14 cellular contexts compared by ENCODE assay signal in the genomic region with DNA sequence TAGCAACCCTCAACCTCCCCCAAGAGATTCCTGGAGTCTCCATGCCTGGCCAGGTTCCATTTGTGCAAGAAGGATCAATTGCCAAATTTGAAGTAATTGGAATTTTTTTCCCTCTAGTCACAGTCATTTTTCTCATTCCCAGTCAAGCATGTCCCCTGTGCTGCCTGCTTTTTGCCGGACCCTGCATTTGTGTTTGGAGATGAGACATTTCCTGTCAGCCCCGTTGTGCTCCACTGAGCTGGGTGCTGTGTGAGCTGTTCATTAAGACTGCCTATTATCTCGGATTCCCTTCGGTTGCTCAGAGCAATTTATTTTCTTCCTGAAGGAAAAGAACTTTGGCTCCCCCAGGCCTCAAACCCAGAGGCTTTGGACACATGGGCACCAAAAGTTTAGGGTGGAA.
DNase-seq lines count a peak whose midpoint lies in the region; ATAC-seq and TF ChIP-seq lines count a peak whose summit lies in the region.
"Had no signal": no experiment of that assay in that cellular context is flagged by ENCODE, and none has a peak within 500 bp of the region (broad histone marks: within the 10 kb centered on the region; RNA-seq: fewer than 3 reads in every experiment).

No MANE protein-coding gene starts in this region.

- H4K20me1 ChIP-seq in neural progenitor cell (ENCODE audit: low read depth): peaks cover 7% of the 10 kb centered on the region

- H3K9ac ChIP-seq in neural progenitor cell: no peak overlapping the region
- H3K9ac ChIP-seq: KMS-11 had no signal

- peak; percentile 52 for DNase-seq in GM04503 (ENCODE audit: low read depth)
- peak; percentile 85 for DNase-seq in HK-2 (ENCODE audit: unreplicated experiment)
- no peak for DNase-seq in neural progenitor cell (ENCODE audit: low spot score)
- DNase-seq in CD4-positive, alpha-beta T cell: no peak
- DNase-seq in WERI-Rb-1: no peak
- no peak for DNase-seq in NCI-H1417 (lab: John Stamatoyannopoulos, UW)
- DNase-seq: activated CD4-positive, alpha-beta T cell treated with anti-CD3 and anti-CD28 coated beads, Interleukin-2, amount 10 ng/mL, durations not matched to agents 24 days and 14 days; Caco-2; NCI-H526; upper lobe of left lung had no signal

- TF ChIP-seq CTCF in brain (conservative IDR thresholded peaks at IDR 0.05) (no peak), neural progenitor cell (IDR thresholded peaks at IDR 0.05) (no peak), WERI-Rb-1 (IDR thresholded peaks at IDR 0.05; ENCODE audit: low read depth, low read length) (no peak)
- no peak for TF ChIP-seq CTCF in CD4-positive, alpha-beta T cell (IDR thresholded peaks at IDR 0.05)

- H2AFZ ChIP-seq in neural progenitor cell (replicated peaks): no peak overlapping the region

- H3K4me1 ChIP-seq in neural progenitor cell: peaks cover 13% of the 10 kb centered on the region
- H3K4me1 ChIP-seq: Caco-2, upper lobe of left lung had no signal

- H3K27me3 ChIP-seq in neural progenitor cell: no peaks in the 10 kb centered on the region
- peaks cover 5% of the 10 kb centered on the region for H3K27me3 ChIP-seq in CD4-positive, alpha-beta T cell (ENCODE audit: control insufficient read depth, insufficient read depth, low read length)
- no peaks in the 10 kb centered on the region for H3K27me3 ChIP-seq in WERI-Rb-1 (ENCODE audit: insufficient read depth, low read depth, severe bottlenecking)
- H3K27me3 ChIP-seq: upper lobe of left lung had no signal

- no peak overlapping the region for H3K4me3 Mint-ChIP-seq in brain
- H3K4me3 Mint-ChIP-seq in neural progenitor cell: no peak overlapping the region
- H3K4me3 Mint-ChIP-seq in CD4-positive, alpha-beta T cell: no peak overlapping the region
- H3K4me3 Mint-ChIP-seq: activated CD4-positive, alpha-beta T cell treated with anti-CD3 and anti-CD28 coated beads, Interleukin-2, amount 10 ng/mL, durations not matched to agents 24 days and 14 days; dendritic cell treated with granulocyte-macrophage colony-stimulating factor and Interleukin-4, amounts not matched to agents 40 ng/mL and 50 ng/mL, for 4 days had no signal

- intact Hi-C loops in CD4-positive, alpha-beta T cell (cut with DNase I, micrococcal nuclease): no loop called here

- no peak for ATAC-seq in CD4-positive, alpha-beta T cell (ENCODE audit: poor library complexity)
- no peak for ATAC-seq in HG03521 (IDR thresholded peaks at IDR 0.05; ENCODE audit: unreplicated experiment)

- H3K9me3 ChIP-seq in neural progenitor cell (ENCODE audit: low read depth) (no peaks in the 10 kb centered on the region), WERI-Rb-1 (ENCODE audit: severe bottlenecking) (peaks cover 10% of the 10 kb centered on the region)
- no peaks in the 10 kb centered on the region for H3K9me3 ChIP-seq in CD4-positive, alpha-beta T cell (ENCODE audit: control insufficient read depth, low read length)
- H3K9me3 ChIP-seq: Caco-2 had no signal

- H3K36me3 Mint-ChIP-seq in brain: peaks cover 9% of the 10 kb centered on the region
- H3K36me3 Mint-ChIP-seq in neural progenitor cell: no peaks in the 10 kb centered on the region
- H3K36me3 Mint-ChIP-seq in CD4-positive, alpha-beta T cell (ENCODE audit: low read depth): no peaks in the 10 kb centered on the region

- no peak overlapping the region for H3K4me2 ChIP-seq in neural progenitor cell
- H3K4me2 ChIP-seq: KMS-11 had no signal

- POLR2A ChIA-PET in CD4-positive, alpha-beta T cell (lab: Charles Lee): no interaction called here

- H3K4me1 Mint-ChIP-seq in brain (peaks cover 37% of the 10 kb centered on the region), neural progenitor cell (peaks cover 52% of the 10 kb centered on the region)
- H3K4me1 Mint-ChIP-seq in CD4-positive, alpha-beta T cell (ENCODE audit: low read depth): no peaks in the 10 kb centered on the region
- H3K4me1 Mint-ChIP-seq: activated CD4-positive, alpha-beta T cell treated with anti-CD3 and anti-CD28 coated beads, Interleukin-2, amount 10 ng/mL, durations not matched to agents 24 days and 14 days had no signal

- peaks cover 9 to 19% (median 14%) of the 10 kb centered on the region in 5 experiments for H3K9me3 Mint-ChIP-seq in brain
- H3K9me3 Mint-ChIP-seq in neural progenitor cell: peaks cover 20% of the 10 kb centered on the region
- H3K9me3 Mint-ChIP-seq in CD4-positive, alpha-beta T cell: peaks cover 7% of the 10 kb centered on the region
- H3K9me3 Mint-ChIP-seq: activated CD4-positive, alpha-beta T cell treated with anti-CD3 and anti-CD28 coated beads, Interleukin-2, amount 10 ng/mL, durations not matched to agents 24 days and 14 days had no signal

- no peaks in the 10 kb centered on the region for H3K36me3 ChIP-seq in neural progenitor cell
- H3K36me3 ChIP-seq in WERI-Rb-1: no peaks in the 10 kb centered on the region
- H3K36me3 ChIP-seq: upper lobe of left lung had no signal

- H3K27ac Mint-ChIP-seq in brain (peak overlapping the region in 4 of 5 experiments; percentile 40 to 82 (median 62)), neural progenitor cell (peak overlapping the region; percentile 84)
- no peak overlapping the region for H3K27ac Mint-ChIP-seq in CD4-positive, alpha-beta T cell
- H3K27ac Mint-ChIP-seq: activated CD4-positive, alpha-beta T cell treated with anti-CD3 and anti-CD28 coated beads, Interleukin-2, amount 10 ng/mL, durations not matched to agents 24 days and 14 days; dendritic cell treated with granulocyte-macrophage colony-stimulating factor and Interleukin-4, amounts not matched to agents 40 ng/mL and 50 ng/mL, for 4 days had no signal

- peaks cover 13% of the 10 kb centered on the region for H3F3A ChIP-seq in neural progenitor cell (ENCODE audit: low read depth)

- H3K79me2 ChIP-seq in neural progenitor cell (ENCODE audit: low read depth): no peaks in the 10 kb centered on the region

- H3K4me3 ChIP-seq in neural progenitor cell: no peak overlapping the region
- H3K4me3 ChIP-seq in WERI-Rb-1 (ENCODE audit: low read depth, low read length): no peak overlapping the region
- H3K4me3 ChIP-seq: upper lobe of left lung had no signal

- H3K27me3 Mint-ChIP-seq in brain (peaks cover 11% of the 10 kb centered on the region), neural progenitor cell (ENCODE audit: insufficient read depth, low read depth) (peaks cover 14% of the 10 kb centered on the region)
- peaks cover 66% of the 10 kb centered on the region for H3K27me3 Mint-ChIP-seq in CD4-positive, alpha-beta T cell

- no peak overlapping the region for H3K27ac ChIP-seq in neural progenitor cell
- H3K27ac ChIP-seq in CD4-positive, alpha-beta T cell (ENCODE audit: low read depth, low read length): no peak overlapping the region
- no peak overlapping the region for H3K27ac ChIP-seq in WERI-Rb-1
- H3K27ac ChIP-seq: KMS-11, upper lobe of left lung had no signal

- CTCF ChIA-PET in CD4-positive, alpha-beta T cell (lab: Charles Lee): no interaction called here

Comparison
In these comparisons a context has a peak if more than half of its experiments do, and no peak if none do; other contexts are left out.
1. DNase-seq: peak in GM04503 (single experiment) and HK-2 (single experiment); none in neural progenitor cell (single experiment), CD4-positive, alpha-beta T cell (0 of 10), WERI-Rb-1 (single experiment) and NCI-H1417 (0 of 3).